Comparison of ENCODE assay signal across 1 cellular context in the genomic region with DNA sequence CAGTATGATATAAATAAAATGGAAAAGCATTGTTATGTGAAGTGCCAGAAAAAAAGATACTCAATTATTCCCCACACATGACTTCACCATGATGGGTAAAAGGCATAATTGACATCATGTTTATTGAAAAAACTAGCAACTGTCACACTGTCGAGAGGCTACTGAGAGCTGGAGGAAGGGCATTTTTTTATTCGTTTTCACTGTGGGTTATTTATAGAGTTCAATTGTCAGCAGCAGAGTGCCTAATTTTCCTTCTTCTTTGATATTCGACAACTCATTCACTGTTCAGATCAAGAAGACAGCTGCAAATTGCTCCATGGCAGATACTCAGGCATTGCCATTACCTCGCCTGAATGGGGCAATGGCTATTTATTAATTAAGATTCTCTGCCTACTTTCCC.
TF ChIP-seq lines count a peak whose summit lies in the region.

No MANE protein-coding gene starts in this region.

TF ChIP-seq in H1, 55 proteins besides CTCF, POLR2A, EP300 and RAD21:
- TF ChIP-seq ASH2L (IDR thresholded peaks at IDR 0.05; ENCODE audit: low read length) = no peak
- no peak for TF ChIP-seq KDM5A (IDR thresholded peaks at IDR 0.05; ENCODE audit: low read length)
- no peak for TF ChIP-seq FOSL1 (IDR thresholded peaks at IDR 0.05; ENCODE audit: insufficient read depth, low read depth, low read length)
- TF ChIP-seq RBBP5 (IDR thresholded peaks at IDR 0.05; ENCODE audit: borderline replicate concordance, low read depth, low read length) = no peak
